Comparison of ENCODE assay signal across 12 cellular contexts in genomic region chr19:6086081-6086858, GRCh38. TPM values are rescaled to one million over a fixed set of nuclear protein-coding genes. Genes with fewer than 3 reads are reported as not detected.
DNase-seq lines count a peak whose midpoint lies in the region; ATAC-seq and TF ChIP-seq lines count a peak whose summit lies in the region.
"Had no signal": no experiment of that assay in that cellular context is flagged by ENCODE, and none has a peak within 500 bp of the region (broad histone marks: within the 10 kb centered on the region; RNA-seq: fewer than 3 reads in every experiment).

No MANE protein-coding gene starts in this region.

- intact Hi-C loops in CD14-positive monocyte (cut with micrococcal nuclease) (loop anchor here in 1 of 2 donors (5.0 kb wide), 1 partner anchor 36 kb away; no protein-coding TSS in a partner anchor), natural killer cell (cut with micrococcal nuclease) (no loop called here), right cardiac atrium (cut with DNase I) (no loop called here)

- H3K4me1 ChIP-seq in Loucy (ENCODE audit: insufficient read depth, low read length, poor library complexity, severe bottlenecking) (peaks cover 31% of the 10 kb centered on the region), HAP-1 (peaks cover 18% of the 10 kb centered on the region), right cardiac atrium (ENCODE audit: control insufficient read depth, insufficient read depth, low read length) (peaks cover 11% of the 10 kb centered on the region), endodermal cell (ENCODE audit: control insufficient read depth, insufficient read depth, low read length) (peaks cover 7% of the 10 kb centered on the region)

- H3K27ac ChIP-seq in right cardiac atrium (ENCODE audit: low read length) (no peak overlapping the region), endodermal cell (ENCODE audit: low read depth, low read length) (no peak overlapping the region)

- H3K9me3 Mint-ChIP-seq in CD14-positive monocyte (peaks cover 0 to 2% (median 0%) of the 10 kb centered on the region in 7 donors), natural killer cell (no peaks in the 10 kb centered on the region), endodermal cell (peaks cover 6% of the 10 kb centered on the region)

- peak overlapping the region; percentile 70 for H3K4me3 ChIP-seq in Loucy (ENCODE audit: low read length, poor library complexity, severe bottlenecking)
- no peak overlapping the region for H3K4me3 ChIP-seq in cardiac fibroblast (replicated peaks in 1 of 2; ENCODE audit: low read depth in 2 of 2, low read length in 2 of 2)
- no peak overlapping the region for H3K4me3 ChIP-seq in HAP-1
- no peak overlapping the region for H3K4me3 ChIP-seq in right cardiac atrium (ENCODE audit: low read length)
- H3K4me3 ChIP-seq in endodermal cell (ENCODE audit: low read length), result no peak overlapping the region

- no peaks in the 10 kb centered on the region for H4K20me1 ChIP-seq in Loucy (ENCODE audit: insufficient read depth, low read length, poor library complexity, severe bottlenecking)

- DNase-seq in CD14-positive monocyte (ENCODE audit: low spot score), result no peak
- peak; percentile 71 to 76 for DNase-seq in cardiac fibroblast (ENCODE audit: low read depth in 2 of 2)
- DNase-seq in natural killer cell, result no peak
- DNase-seq in HAP-1 (ENCODE audit: low spot score in 2 of 2), result no peak
- no peak for DNase-seq in right cardiac atrium
- DNase-seq in endodermal cell, result no peak
- DNase-seq: amniotic stem cell, GDM1, T-helper 9 cell had no signal

- H3K9ac ChIP-seq in Loucy (ENCODE audit: low read depth, low read length, poor library complexity, severe bottlenecking) (peak overlapping the region; percentile 69), endodermal cell (ENCODE audit: extremely low read depth, low read length, poor library complexity, severe bottlenecking) (no peak overlapping the region)

- H3K9me2 ChIP-seq in Loucy (replicated peaks; ENCODE audit: low read depth, low read length), result no peaks in the 10 kb centered on the region

- in situ Hi-C loops in HAP-1 (cut with MboI; ENCODE audit: low sequenced_read_pairs), result no loop called here

- H3K79me2 ChIP-seq in Loucy (ENCODE audit: insufficient read depth, low read length), result 0 out of 2 replicates have a peak, but pooled peaks cover 7% of the 10 kb centered on the region

- H3K4me3 Mint-ChIP-seq in CD14-positive monocyte, result peak overlapping the region in 1 of 2 donors; percentile 81
- H3K4me3 Mint-ChIP-seq in natural killer cell, result peak overlapping the region; percentile 71
- H3K4me3 Mint-ChIP-seq in endodermal cell, result no peak overlapping the region

- TF ChIP-seq CTCF in CD14-positive monocyte (IDR thresholded peaks at IDR 0.05) (no peak), Loucy (conservative IDR thresholded peaks at IDR 0.05; ENCODE audit: low read length) (no peak), cardiac fibroblast (IDR thresholded peaks at IDR 0.05; ENCODE audit: low read depth, low read length) (no peak), natural killer cell (IDR thresholded peaks at IDR 0.05) (no peak), endodermal cell (conservative IDR thresholded peaks at IDR 0.05) (no peak)

- H3K27ac Mint-ChIP-seq in CD14-positive monocyte (peak overlapping the region in 6 of 7 donors; percentile 11 to 99 (median 92)), natural killer cell (peak overlapping the region; percentile 71), endodermal cell (no peak overlapping the region)

- no peak overlapping the region for H2AFZ ChIP-seq in Loucy (ENCODE audit: low read length)

- H3K4me1 Mint-ChIP-seq in CD14-positive monocyte (peaks cover 32% of the 10 kb centered on the region), natural killer cell (peaks cover 21 to 22% of the 10 kb centered on the region in 2 donors), endodermal cell (peaks cover 20% of the 10 kb centered on the region)

- H3K27me3 Mint-ChIP-seq in CD14-positive monocyte (ENCODE audit: low read depth in 3 of 3) (peaks cover 0 to 3% (median 0%) of the 10 kb centered on the region in 3 donors), natural killer cell (ENCODE audit: low read depth in 2 of 2) (peaks cover 33 to 34% of the 10 kb centered on the region in 2 donors), endodermal cell (ENCODE audit: insufficient read depth) (peaks cover 4% of the 10 kb centered on the region)

- H3F3A ChIP-seq in Loucy (ENCODE audit: low read depth), result no peaks in the 10 kb centered on the region; the same call in 1 of the 2 replicates

- H3K36me3 ChIP-seq in Loucy (ENCODE audit: insufficient read depth, low read length) (no peaks in the 10 kb centered on the region), HAP-1 (replicated peaks) (no peaks in the 10 kb centered on the region), endodermal cell (ENCODE audit: control insufficient read depth, insufficient read depth, low read length) (no peaks in the 10 kb centered on the region)

- WGBS in right cardiac atrium, result 89% methylated on average over 12 of the region's 12 CpGs
- WGBS in endodermal cell (ENCODE audit: insufficient coverage in 1 of 2, insufficient read length in 1 of 2), 2 experiments, result 93 to 94% methylated on average over 11 of the region's 12 CpGs

- peak overlapping the region; percentile 88 for H3K4me2 ChIP-seq in Loucy (ENCODE audit: low read depth, low read length, poor library complexity, severe bottlenecking)

- H3K9me3 ChIP-seq in Loucy (ENCODE audit: insufficient read depth, low read depth, low read length) (no peaks in the 10 kb centered on the region), HAP-1 (no peaks in the 10 kb centered on the region), right cardiac atrium (ENCODE audit: control insufficient read depth, low read length) (no peaks in the 10 kb centered on the region), endodermal cell (ENCODE audit: control insufficient read depth, low read length) (peaks cover 9% of the 10 kb centered on the region)

- peaks cover 0 to 6% of the 10 kb centered on the region in 2 donors for H3K36me3 Mint-ChIP-seq in CD14-positive monocyte
- no peaks in the 10 kb centered on the region for H3K36me3 Mint-ChIP-seq in natural killer cell
- peaks cover 6% of the 10 kb centered on the region for H3K36me3 Mint-ChIP-seq in endodermal cell (ENCODE audit: low read depth)

- ATAC-seq in natural killer cell (no peak), HG02678 (IDR thresholded peaks at IDR 0.05; ENCODE audit: unreplicated experiment) (no peak), right cardiac atrium (no peak)

- H3K27me3 ChIP-seq in Loucy (ENCODE audit: insufficient read depth, low read length, poor library complexity, severe bottlenecking) (no peaks in the 10 kb centered on the region), HAP-1 (ENCODE audit: low read depth) (no peaks in the 10 kb centered on the region), right cardiac atrium (ENCODE audit: control insufficient read depth, insufficient read depth) (no peaks in the 10 kb centered on the region), endodermal cell (ENCODE audit: control insufficient read depth, insufficient read depth, low read length, poor library complexity, severe bottlenecking) (no peaks in the 10 kb centered on the region)

RNA-seq across cellular contexts. Expression of gene RFX2, which starts 24.0 kb away (rescaled TPM):
- polyA plus RNA-seq in CD14-positive monocyte (1 to 10 TPM; 5.7 to 8.7 TPM), right cardiac atrium (8.2 TPM)
- total RNA-seq in natural killer cell (1 to 10 TPM; 2.4 to 4.6 (median 4.1) TPM), right cardiac atrium (10 to 100 TPM in 2 of 4 donors, 1 to 10 TPM in 2; 5.1 to 15.9 (median 9.6) TPM), endodermal cell (10 to 100 TPM in 1 of 2 donors, 1 to 10 TPM in 1; 6.6 to 11.0 TPM)
- 20.7 TPM for polyA plus RNA-seq in endodermal cell (2013, experiment 1 of 2)
- 17.6 TPM for polyA plus RNA-seq in endodermal cell (2013, experiment 2 of 2)

RNA-seq across cellular contexts. Expression of gene ACSBG2, which starts 49.2 kb away (rescaled TPM):
- polyA plus RNA-seq in CD14-positive monocyte, result not detected
- total RNA-seq in natural killer cell, result not detected
- not detected for total RNA-seq in right cardiac atrium
- not detected for polyA plus RNA-seq in right cardiac atrium
- not detected for total RNA-seq in endodermal cell
- polyA plus RNA-seq in endodermal cell (2013, experiment 1 of 2), result not detected
- polyA plus RNA-seq in endodermal cell (2013, experiment 2 of 2), result not detected
- total RNA-seq: renal cortical epithelial cell had no signal

Comparison
In these comparisons a context has a peak if more than half of its experiments do, and no peak if none do; other contexts are left out.
1. DNase-seq: peak in cardiac fibroblast (2 of 2); none in CD14-positive monocyte (single experiment), natural killer cell (single experiment), HAP-1 (0 of 2), right cardiac atrium (0 of 3) and endodermal cell (single experiment).